In genomic region chr2:136389809-136390208, GRCh38 we compare ENCODE assay signal across 12 cellular contexts.
A peak's percentile ranks its signal among the peaks of the same experiment; 100 is the strongest.
DNase-seq lines count a peak whose midpoint lies in the region; ATAC-seq and TF ChIP-seq lines count a peak whose summit lies in the region.
"Had no signal": no experiment of that assay in that cellular context is flagged by ENCODE, and none has a peak within 500 bp of the region (broad histone marks: within the 10 kb centered on the region; RNA-seq: fewer than 3 reads in every experiment).

No MANE protein-coding gene starts in this region.

- no peaks in the 10 kb centered on the region for H3K36me3 Mint-ChIP-seq in CD4-positive, CD25-positive, alpha-beta regulatory T cell

- 77 to 88% methylated on average over 3 of the region's 3 CpGs for WGBS in lower leg skin, 2 donors

- H3K27ac ChIP-seq in CD4-positive, CD25-positive, alpha-beta regulatory T cell (ENCODE audit: insufficient read depth, low read length, poor library complexity, severe bottlenecking) = no peak overlapping the region
- H3K27ac ChIP-seq: epithelial cell of prostate, parathyroid adenoma had no signal

- H3K9me3 Mint-ChIP-seq in CD4-positive, CD25-positive, alpha-beta regulatory T cell = no peaks in the 10 kb centered on the region

- peaks cover 5 to 32% (median 20%) of the 10 kb centered on the region in 4 donors for H3K4me1 Mint-ChIP-seq in CD4-positive, CD25-positive, alpha-beta regulatory T cell

- no peak for TF ChIP-seq CTCF in lower leg skin (IDR thresholded peaks at IDR 0.05)

- H3K4me3 Mint-ChIP-seq in CD4-positive, CD25-positive, alpha-beta regulatory T cell = no peak overlapping the region

- peak in 1 of 3 donors; percentile 45 for DNase-seq in CD4-positive, CD25-positive, alpha-beta regulatory T cell
- no peak for DNase-seq in lower leg skin (ENCODE audit: low spot score in 2 of 2)
- DNase-seq in KG1 (lab: John Stamatoyannopoulos, UW) = no peak
- DNase-seq in GOT3 (lab: John Stamatoyannopoulos, UW) = no peak
- no peak for DNase-seq in activated CD4-positive, alpha-beta T cell treated with anti-CD3 and anti-CD28 coated beads, Interleukin-2, amount 50 U/mL, for 1 hour
- DNase-seq: activated CD4-positive, CD25-positive, alpha-beta regulatory T cell; amygdala had no signal

- intact Hi-C loops in lower leg skin (cut with DNase I; ENCODE audit: low total_unique reads) = loop anchor here (5.0 kb wide), 1 partner anchor 1023 kb away; no protein-coding TSS in a partner anchor

- H3K27me3 Mint-ChIP-seq in CD4-positive, CD25-positive, alpha-beta regulatory T cell = peaks cover 4% of the 10 kb centered on the region

- H3K27ac Mint-ChIP-seq in CD4-positive, CD25-positive, alpha-beta regulatory T cell = peak overlapping the region in 2 of 3 donors; percentile 28 to 67

- H3K4me3 ChIP-seq in CD4-positive, CD25-positive, alpha-beta regulatory T cell (ENCODE audit: low read depth, low read length) = no peak overlapping the region
- no peak overlapping the region for H3K4me3 ChIP-seq in lower leg skin (ENCODE audit: low read depth, poor library complexity, severe bottlenecking)

- peak; percentile 52 to 53 for ATAC-seq in CD4-positive, CD25-positive, alpha-beta regulatory T cell (ENCODE audit: low read depth in 2 of 2)
- ATAC-seq in GM19035 (IDR thresholded peaks at IDR 0.05; ENCODE audit: unreplicated experiment) = peak; percentile 88
- peak; percentile 54 for ATAC-seq in HG02623 (IDR thresholded peaks at IDR 0.05; ENCODE audit: unreplicated experiment)
- peak; percentile 77 for ATAC-seq in HG03460 (IDR thresholded peaks at IDR 0.05; ENCODE audit: unreplicated experiment)

- peaks cover 6% of the 10 kb centered on the region for H3K4me1 ChIP-seq in CD4-positive, CD25-positive, alpha-beta regulatory T cell (ENCODE audit: control insufficient read depth, insufficient read depth, low read length, poor library complexity, severe bottlenecking)
- H3K4me1 ChIP-seq: parathyroid adenoma had no signal

- TF ChIP-seq POLR2A in lower leg skin (IDR thresholded peaks at IDR 0.05) = no peak

- no peaks in the 10 kb centered on the region for H3K27me3 ChIP-seq in CD4-positive, CD25-positive, alpha-beta regulatory T cell (ENCODE audit: control insufficient read depth, insufficient read depth, low read length)

- no peaks in the 10 kb centered on the region for H3K36me3 ChIP-seq in CD4-positive, CD25-positive, alpha-beta regulatory T cell (ENCODE audit: control insufficient read depth, insufficient read depth, low read length)

- H3K9me3 ChIP-seq in CD4-positive, CD25-positive, alpha-beta regulatory T cell (ENCODE audit: control insufficient read depth in 2 of 2, low read length in 2 of 2) = no peaks in the 10 kb centered on the region
